1 cellular context compared by ENCODE assay signal in genomic region chr1:2267862-2268261, GRCh38.
TF ChIP-seq lines count a peak whose summit lies in the region.

No MANE protein-coding gene starts in this region.

TF ChIP-seq in H1, 55 proteins besides CTCF, POLR2A, EP300 and RAD21:
- TF ChIP-seq POLR2AphosphoS5 (IDR thresholded peaks at IDR 0.05; ENCODE audit: low read depth, low read length), result no peak
- no peak for TF ChIP-seq CTBP2 (IDR thresholded peaks at IDR 0.05; ENCODE audit: borderline replicate concordance, insufficient read depth, insufficient read length, low read length)
- no peak for TF ChIP-seq POU5F1 (IDR thresholded peaks at IDR 0.05; ENCODE audit: low read depth, low read length)
- no peak for TF ChIP-seq CBX5 (IDR thresholded peaks at IDR 0.05; ENCODE audit: low read depth, low read length)
- TF ChIP-seq TAF7 (optimal IDR thresholded peaks at IDR 0.05; ENCODE audit: borderline replicate concordance, low read depth, low read length), result no peak
- no peak for TF ChIP-seq SIX5 (IDR thresholded peaks at IDR 0.05; ENCODE audit: low read depth, low read length)
- no peak for TF ChIP-seq EZH2 (IDR thresholded peaks at IDR 0.05; ENCODE audit: low read depth, low read length, severe bottlenecking)
- no peak for TF ChIP-seq CBX8 (IDR thresholded peaks at IDR 0.05; ENCODE audit: borderline replicate concordance, low read depth, low read length)
- TF ChIP-seq HDAC2 (IDR thresholded peaks at IDR 0.05; ENCODE audit: borderline replicate concordance in 1 of 2, low read depth in 2 of 2, low read length in 2 of 2), result no peak
- no peak for TF ChIP-seq GABPA (IDR thresholded peaks at IDR 0.05; ENCODE audit: borderline replicate concordance, insufficient read depth, low read length)
- no peak for TF ChIP-seq KDM1A (IDR thresholded peaks at IDR 0.05; ENCODE audit: borderline replicate concordance, low read length)
- no peak for TF ChIP-seq SP2 (IDR thresholded peaks at IDR 0.05; ENCODE audit: low read length)
- TF ChIP-seq MAFK (IDR thresholded peaks at IDR 0.05; ENCODE audit: low read depth, low read length), result no peak
- TF ChIP-seq FOSL1 (IDR thresholded peaks at IDR 0.05; ENCODE audit: insufficient read depth, low read depth, low read length), result no peak
- no peak for TF ChIP-seq CEBPB (IDR thresholded peaks at IDR 0.05; ENCODE audit: low read depth, low read length)
